In the genomic region with DNA sequence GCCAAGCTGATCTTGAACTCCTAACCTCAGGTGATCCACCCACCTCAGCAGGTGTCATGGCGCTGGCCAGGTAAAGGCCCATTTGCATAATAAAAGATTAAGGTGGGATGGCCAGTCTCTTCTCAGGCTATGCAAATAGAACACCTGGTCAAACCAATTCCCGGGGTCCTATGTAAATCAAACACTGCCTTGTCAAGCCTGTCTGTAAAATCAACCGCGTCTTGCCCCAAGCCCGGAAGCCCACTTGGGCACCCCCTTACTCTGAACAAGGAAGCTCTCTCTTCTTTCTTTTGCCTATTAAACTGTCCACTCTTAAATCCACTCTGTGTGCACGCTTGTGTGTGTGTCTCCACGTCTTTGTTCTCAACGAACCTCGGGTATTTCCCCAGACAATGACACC, we compare ENCODE assay signal across 24 cellular contexts. TPM values are rescaled to one million over a fixed set of nuclear protein-coding genes. Genes with fewer than 3 reads are reported as not detected.
DNase-seq lines count a peak whose midpoint lies in the region; ATAC-seq, FAIRE-seq and TF ChIP-seq lines count a peak whose summit lies in the region.
"Had no signal": no experiment of that assay in that cellular context is flagged by ENCODE, and none has a peak within 500 bp of the region (broad histone marks: within the 10 kb centered on the region; RNA-seq: fewer than 3 reads in every experiment).

No MANE protein-coding gene starts in this region.

- no peak overlapping the region for H3K4me2 ChIP-seq in K562 (ENCODE audit: insufficient read depth, low read length)
- H3K4me2 ChIP-seq: BLaER1 had no signal

- POLR2A ChIA-PET in K562 (lab: Yijun Ruan, JAX): interaction anchor here (1.4 kb wide), 1 partner anchor 12 kb away, joined by 3 read pairs; no protein-coding TSS in a partner anchor

- no peak overlapping the region for H3K27ac ChIP-seq in K562 (ENCODE audit: extremely low read depth, low read depth, low read length)
- H3K27ac ChIP-seq in iPS-20b (ENCODE audit: low read length): no peak overlapping the region
- H3K27ac ChIP-seq: 22Rv1, BLaER1, Peyer's patch had no signal

- TF ChIP-seq EP300 in K562 (IDR thresholded peaks at IDR 0.05; ENCODE audit: low read length): no peak

- H4K20me1 ChIP-seq in K562 (replicated peaks; ENCODE audit: control insufficient read depth, insufficient read depth, low read length): no peaks in the 10 kb centered on the region
- H4K20me1 ChIP-seq: BLaER1 had no signal

- H3K4me3 ChIP-seq in K562: no peak overlapping the region
- peak overlapping the region; percentile 16; the same call in 1 of the 2 replicates for H3K4me3 ChIP-seq in iPS-20b (ENCODE audit: low read length)
- H3K4me3 ChIP-seq: BLaER1, HAP-1, Peyer's patch had no signal

- intact Hi-C loops in K562 (cut with micrococcal nuclease): no loop called here

- no TSS peak for BruUV-seq in K562 (replicated peaks; lab: Mats Ljungman, UMichigan)

- no peak for FAIRE-seq in K562 (lab: Jason Lieb, UNC)
- no peak for FAIRE-seq in frontal cortex (lab: Jason Lieb, UNC)

- no peak for ATAC-seq in K562
- no peak for ATAC-seq in HG03196 (IDR thresholded peaks at IDR 0.05; ENCODE audit: unreplicated experiment)

- 0 out of 2 replicates have a peak overlapping the region, but pooled peaks have one; percentile 51 for H2AFZ ChIP-seq in K562 (ENCODE audit: low read depth, low read length)

- WGBS in K562 (ENCODE audit: insufficient coverage, low coverage, missing lambda C conversion rate): 32% methylated on average over 8 of the region's 9 CpGs

- DNase-seq in NCI-H146 (lab: John Stamatoyannopoulos, UW) (peak; percentile 25), NCI-H146 treated with DMSO at 0.1 percent for 48 hours (lab: John Stamatoyannopoulos, UW; ENCODE audit: unreplicated experiment) (no peak), K562 (ENCODE audit: extremely low read depth in 1 of 4, low spot score in 3 of 4) (no peak), frontal cortex (ENCODE audit: low spot score in 2 of 2) (no peak), NAMALWA (ENCODE audit: low spot score) (no peak)
- no peak for DNase-seq in NK-92 treated with Interleukin-12 subunit alpha and Interleukin-12 subunit beta, amount 100 ng/mL, for 24 hours (lab: John Stamatoyannopoulos, UW)
- DNase-seq: ACHN; CD4-positive, alpha-beta T cell; COR-L47; DMS79; MM.1S; NCI-H1092 treated with DMSO at 0.1 percent for 48 hours; NCI-H1436 treated with DMSO at 0.1 percent for 48 hours; NCI-H2081; NCI-H2171; NCI-H345; NCI-H69; Peyer's patch had no signal

- H3K9me3 ChIP-seq in K562 (replicated peaks; ENCODE audit: control insufficient read depth, insufficient read depth, low read depth, low read length) (no peaks in the 10 kb centered on the region), iPS-20b (ENCODE audit: insufficient read depth, low read depth, low read length) (peaks cover 10% of the 10 kb centered on the region; the same call in 1 of the 2 replicates)
- H3K9me3 ChIP-seq: HAP-1, Peyer's patch had no signal

- no peak overlapping the region for H3K9ac ChIP-seq in K562 (ENCODE audit: insufficient read depth in 1 of 2, low read depth in 2 of 2, low read length in 2 of 2)
- H3K9ac ChIP-seq in iPS-20b (ENCODE audit: low read depth, low read length): no peak overlapping the region; the same call in 1 of the 2 replicates
- H3K9ac ChIP-seq: BLaER1 had no signal

- TF ChIP-seq CTCF in K562 (IDR thresholded peaks at IDR 0.05 in 2 of 3, conservative IDR thresholded peaks at IDR 0.05 in 1 of 3; ENCODE audit: insufficient read depth in 2 of 3, low read depth in 1 of 3, low read length in 3 of 3): no peak

- peaks cover 8% of the 10 kb centered on the region in 2 experiments; a peak in 4 of 5 replicates for H3K4me1 ChIP-seq in K562 (replicated peaks in 1 of 2; ENCODE audit: control insufficient read depth in 2 of 2, insufficient read depth in 2 of 2, low read length in 2 of 2)
- H3K4me1 ChIP-seq in iPS-20b (ENCODE audit: insufficient read depth, low read length): peaks cover 11% of the 10 kb centered on the region; the same call in 1 of the 2 replicates
- H3K4me1 ChIP-seq: BLaER1, HAP-1, Peyer's patch had no signal

- H3K9me1 ChIP-seq in K562 (ENCODE audit: control insufficient read depth, insufficient read depth, low read length): no peaks in the 10 kb centered on the region

- H3K27me3 ChIP-seq in K562 (ENCODE audit: control insufficient read depth in 2 of 2, insufficient read depth in 2 of 2, low read length in 2 of 2): no peaks in the 10 kb centered on the region
- no peaks in the 10 kb centered on the region for H3K27me3 ChIP-seq in iPS-20b (ENCODE audit: insufficient read depth, low read length)
- H3K27me3 ChIP-seq: BLaER1, Peyer's patch had no signal

- no peaks in the 10 kb centered on the region for H3K79me2 ChIP-seq in K562 (ENCODE audit: control insufficient read depth, insufficient read depth, low read length)

- CTCF ChIA-PET in K562 (lab: Yijun Ruan, JAX; ENCODE audit: low intra/inter-chr PET ratio): no interaction called here

- no peak for TF ChIP-seq POLR2A in K562 (conservative IDR thresholded peaks at IDR 0.05)

- no peak for TF ChIP-seq RAD21 in K562 (CRISPR knock-in tag; conservative IDR thresholded peaks at IDR 0.05 in 1 of 2, IDR thresholded peaks at IDR 0.05 in 1 of 2)

- in situ Hi-C loops in K562 (cut with MboI): no loop called here

- H3K36me3 ChIP-seq in K562 (ENCODE audit: control insufficient read depth, insufficient read depth, low read length): no peaks in the 10 kb centered on the region
- no peaks in the 10 kb centered on the region for H3K36me3 ChIP-seq in iPS-20b (ENCODE audit: insufficient read depth, low read depth, low read length)
- H3K36me3 ChIP-seq: BLaER1, HAP-1, Peyer's patch had no signal

TF ChIP-seq in K562, 482 proteins besides CTCF, POLR2A, EP300 and RAD21 (continues in another document):
- TF ChIP-seq ZNF184 (CRISPR knock-in tag; IDR thresholded peaks at IDR 0.05) (no peak), ELF4 (CRISPR knock-in tag; IDR thresholded peaks at IDR 0.05) (no peak), CBX2 (IDR thresholded peaks at IDR 0.05; ENCODE audit: insufficient read depth, low read length, poor library complexity, severe bottlenecking) (no peak)

RNA-seq across cellular contexts. Expression of a gene that starts 13.0 kb away (rescaled TPM):
- total RNA-seq in K562 (2011; cell fraction: chromatin; rRNA removed; ENCODE audit: low replicate concordance): 17.1 and 37.8 TPM in 2 replicates
- total RNA-seq in K562 (2011; cell fraction: nucleolus; rRNA removed): 20.3 and 28.8 TPM in 2 replicates
- 15.6 and 16.6 TPM in 2 replicates for total RNA-seq in K562 (2011; cell fraction: nucleoplasm; rRNA removed)
- total RNA-seq in K562 (2014; rRNA removed) (16.0 and 19.6 TPM in 2 replicates), K562 (2014; rRNA removed; fragmentation: Illumina TruSeq; extraction: Trizol) (7.5 and 8.5 TPM in 2 replicates), K562 (2015; rRNA removed; fragmentation: Illumina TruSeq; extraction: Trizol) (9.5 and 11.3 TPM in 2 replicates), K562 (2021) (15.9 and 17.4 TPM in 2 replicates), frontal cortex (2.4 TPM)
- polyA plus RNA-seq in K562 (2011; rRNA removed) (15.2 and 16.6 TPM in 2 replicates), K562 (2014; fragmentation: Illumina TruSeq; extraction: Trizol) (17.5 and 19.6 TPM in 2 replicates), K562 (2014; fragmentation: Nextera tagmentation; extraction: Ambion mirVana) (1 to 10 TPM; 7.2 to 9.4 TPM), K562 (2014; rRNA removed) (12.1 and 17.3 TPM in 2 replicates)
- 17.6 and 22.5 TPM in 2 replicates for polyA plus RNA-seq in K562 (2011; cell fraction: cytosol; rRNA removed)
- 16.6 and 21.0 TPM in 2 replicates for polyA plus RNA-seq in K562 (2011; cell fraction: nucleus; rRNA removed)
- polyA plus RNA-seq in K562 (2012): 15.6 and 25.7 TPM in 2 replicates
- polyA minus RNA-seq in K562 (2011; rRNA and poly(A)+ RNA removed): 10.6 and 17.7 TPM in 2 replicates
- 8.0 and 12.1 TPM in 2 replicates for polyA minus RNA-seq in K562 (2011; cell fraction: cytosol; rRNA and poly(A)+ RNA removed)
- 12.7 and 14.3 TPM in 2 replicates for polyA minus RNA-seq in K562 (2011; cell fraction: nucleus; rRNA and poly(A)+ RNA removed)

RNA-seq across cellular contexts. Expression of a gene that starts 30.7 kb away (rescaled TPM):
- 14.5 and 27.2 TPM in 2 replicates for total RNA-seq in K562 (2011; cell fraction: chromatin; rRNA removed; ENCODE audit: low replicate concordance)
- total RNA-seq in K562 (2011; cell fraction: nucleolus; rRNA removed): 14.3 and 26.5 TPM in 2 replicates
- 13.9 and 14.0 TPM in 2 replicates for total RNA-seq in K562 (2011; cell fraction: nucleoplasm; rRNA removed)
- total RNA-seq in K562 (2014; rRNA removed): 21.8 and 27.3 TPM in 2 replicates
- total RNA-seq in K562 (2014; rRNA removed; fragmentation: Illumina TruSeq; extraction: Trizol): 22.7 and 23.8 TPM in 2 replicates
- total RNA-seq in K562 (2015; rRNA removed; fragmentation: Illumina TruSeq; extraction: Trizol): 34.5 and 36.8 TPM in 2 replicates
- total RNA-seq in K562 (2021): 24.3 and 27.6 TPM in 2 replicates
- 30.4 and 34.4 TPM in 2 replicates for polyA plus RNA-seq in K562 (2011; rRNA removed)
- 35.6 and 59.5 TPM in 2 replicates for polyA plus RNA-seq in K562 (2011; cell fraction: cytosol; rRNA removed)
- polyA plus RNA-seq in K562 (2011; cell fraction: nucleus; rRNA removed): 26.6 and 46.7 TPM in 2 replicates
- polyA plus RNA-seq in K562 (2012): 28.0 and 35.8 TPM in 2 replicates
- polyA plus RNA-seq in K562 (2014; fragmentation: Illumina TruSeq; extraction: Trizol): 39.2 and 41.6 TPM in 2 replicates
- 10 to 100 TPM; 37.8 to 49.5 TPM for polyA plus RNA-seq in K562 (2014; fragmentation: Nextera tagmentation; extraction: Ambion mirVana)
- 21.4 and 24.4 TPM in 2 replicates for polyA plus RNA-seq in K562 (2014; rRNA removed)
- polyA minus RNA-seq in K562 (2011; rRNA and poly(A)+ RNA removed): 21.4 and 27.1 TPM in 2 replicates
- 20.3 and 25.5 TPM in 2 replicates for polyA minus RNA-seq in K562 (2011; cell fraction: cytosol; rRNA and poly(A)+ RNA removed)
- polyA minus RNA-seq in K562 (2011; cell fraction: nucleus; rRNA and poly(A)+ RNA removed): 9.0 and 9.6 TPM in 2 replicates
- total RNA-seq in frontal cortex: 51.4 TPM

RNA-seq across cellular contexts. Expression of a gene that starts 58.2 kb away (rescaled TPM):
- not detected in 2 replicates for total RNA-seq in K562 (2011; cell fraction: chromatin; rRNA removed; ENCODE audit: low replicate concordance)
- total RNA-seq in K562 (2011; cell fraction: nucleolus; rRNA removed): 0.13 TPM in 1 of 2 replicates, not detected in the other
- total RNA-seq in K562 (2011; cell fraction: nucleoplasm; rRNA removed): 0.15 TPM in 1 of 2 replicates, not detected in the other
- not detected in 2 replicates for total RNA-seq in K562 (2014; rRNA removed)
- not detected in 2 replicates for total RNA-seq in K562 (2014; rRNA removed; fragmentation: Illumina TruSeq; extraction: Trizol)
- total RNA-seq in K562 (2015; rRNA removed; fragmentation: Illumina TruSeq; extraction: Trizol): not detected in 2 replicates
- not detected in 2 replicates for total RNA-seq in K562 (2021)
- polyA plus RNA-seq in K562 (2011; rRNA removed): not detected in 2 replicates
- polyA plus RNA-seq in K562 (2011; cell fraction: cytosol; rRNA removed): not detected in 2 replicates
- polyA plus RNA-seq in K562 (2011; cell fraction: nucleus; rRNA removed): 0.10 TPM in 1 of 2 replicates, not detected in the other
- 0.01 and 0.21 TPM in 2 replicates for polyA plus RNA-seq in K562 (2012)
- polyA plus RNA-seq in K562 (2014; fragmentation: Illumina TruSeq; extraction: Trizol): not detected in 2 replicates
- polyA plus RNA-seq in K562 (2014; fragmentation: Nextera tagmentation; extraction: Ambion mirVana): not detected
- not detected in 2 replicates for polyA plus RNA-seq in K562 (2014; rRNA removed)
- not detected in 2 replicates for polyA minus RNA-seq in K562 (2011; rRNA and poly(A)+ RNA removed)
- not detected in 2 replicates for polyA minus RNA-seq in K562 (2011; cell fraction: cytosol; rRNA and poly(A)+ RNA removed)
- not detected in 2 replicates for polyA minus RNA-seq in K562 (2011; cell fraction: nucleus; rRNA and poly(A)+ RNA removed)
- not detected for total RNA-seq in frontal cortex
- total RNA-seq: SK-MEL-5 had no signal
